Comparison of ENCODE assay signal across 22 cellular contexts in genomic region chr5:123350744-123351143, GRCh38.
A peak's percentile ranks its signal among the peaks of the same experiment; 100 is the strongest.
DNase-seq lines count a peak whose midpoint lies in the region; ATAC-seq, FAIRE-seq and TF ChIP-seq lines count a peak whose summit lies in the region.
"Had no signal": no experiment of that assay in that cellular context is flagged by ENCODE, and none has a peak within 500 bp of the region (broad histone marks: within the 10 kb centered on the region; RNA-seq: fewer than 3 reads in every experiment).

No MANE protein-coding gene starts in this region.

- no peaks in the 10 kb centered on the region for H3K27me3 ChIP-seq in bronchial epithelial cell (ENCODE audit: control insufficient read depth, insufficient read depth, low read length)

- no peak for ATAC-seq in activated T-cell treated with anti-CD3 and anti-CD28 coated beads, Interleukin-2, amount 50 U/mL, for 72 hours (replicated peaks in 1 of 2)
- ATAC-seq in HG03457 (IDR thresholded peaks at IDR 0.05; ENCODE audit: unreplicated experiment): no peak
- ATAC-seq: A549 had no signal

- peak overlapping the region; percentile 63 for H3K27ac Mint-ChIP-seq in activated T-cell treated with anti-CD3 and anti-CD28 coated beads, Interleukin-2, amount 50 U/mL, for 72 hours
- H3K27ac Mint-ChIP-seq in activated T-cell treated with anti-CD3 and anti-CD28 coated beads, Interleukin-2, amount 50 U/mL, for 24 hours: no peak overlapping the region
- H3K27ac Mint-ChIP-seq: CD4-positive, alpha-beta T cell had no signal

- TF ChIP-seq CTCF in bronchial epithelial cell (IDR thresholded peaks at IDR 0.05; ENCODE audit: insufficient read depth, low read length, severe bottlenecking): no peak

- H3K36me3 ChIP-seq in bronchial epithelial cell (ENCODE audit: control insufficient read depth, insufficient read depth, low read length): peaks cover 2% of the 10 kb centered on the region

- no peaks in the 10 kb centered on the region for H3K4me1 Mint-ChIP-seq in activated T-cell treated with anti-CD3 and anti-CD28 coated beads, Interleukin-2, amount 50 U/mL, for 72 hours (ENCODE audit: low read depth)
- H3K4me1 Mint-ChIP-seq in activated T-cell treated with anti-CD3 and anti-CD28 coated beads, Interleukin-2, amount 50 U/mL, for 24 hours (ENCODE audit: low read depth): no peaks in the 10 kb centered on the region

- no peaks in the 10 kb centered on the region for H3K27me3 Mint-ChIP-seq in activated T-cell treated with anti-CD3 and anti-CD28 coated beads, Interleukin-2, amount 50 U/mL, for 72 hours (ENCODE audit: low read depth)
- H3K27me3 Mint-ChIP-seq in activated T-cell treated with anti-CD3 and anti-CD28 coated beads, Interleukin-2, amount 50 U/mL, for 24 hours: no peaks in the 10 kb centered on the region
- H3K27me3 Mint-ChIP-seq: CD4-positive, alpha-beta T cell had no signal

- FAIRE-seq in bronchial epithelial cell (lab: Jason Lieb, UNC): no peak
- FAIRE-seq: A549, GM12891, GM18507 had no signal

- H3K36me3 Mint-ChIP-seq in activated T-cell treated with anti-CD3 and anti-CD28 coated beads, Interleukin-2, amount 50 U/mL, for 72 hours (ENCODE audit: insufficient read depth in 2 of 2): peaks cover 2 to 4% of the 10 kb centered on the region in 2 donors
- peaks cover 50% of the 10 kb centered on the region for H3K36me3 Mint-ChIP-seq in activated T-cell treated with anti-CD3 and anti-CD28 coated beads, Interleukin-2, amount 50 U/mL, for 24 hours (ENCODE audit: low read depth)

- no peak overlapping the region for H3K4me3 ChIP-seq in bronchial epithelial cell (ENCODE audit: low read depth, low read length)
- H3K4me3 ChIP-seq: A549, SK-N-MC had no signal

- H3K9me3 Mint-ChIP-seq in activated T-cell treated with anti-CD3 and anti-CD28 coated beads, Interleukin-2, amount 50 U/mL, for 72 hours: no peaks in the 10 kb centered on the region
- no peaks in the 10 kb centered on the region for H3K9me3 Mint-ChIP-seq in activated T-cell treated with anti-CD3 and anti-CD28 coated beads, Interleukin-2, amount 50 U/mL, for 24 hours
- H3K9me3 Mint-ChIP-seq: CD4-positive, alpha-beta T cell had no signal

- DNase-seq in activated T-cell treated with anti-CD3 and anti-CD28 coated beads, Interleukin-2, amount 50 U/mL, for 72 hours: no peak
- DNase-seq in activated T-cell treated with anti-CD3 and anti-CD28 coated beads, Interleukin-2, amount 50 U/mL, for 24 hours: no peak
- DNase-seq in M059J (ENCODE audit: low read depth) (peak; percentile 1), bronchial epithelial cell (ENCODE audit: low read depth) (peak; percentile 22), NCI-H524 (lab: John Stamatoyannopoulos, UW) (no peak), OCI-M1 (lab: John Stamatoyannopoulos, UW) (no peak)
- DNase-seq: Caco-2; CD4-positive, alpha-beta T cell; GOT3; KG1; NCI-H1048; NCI-H1436 treated with DMSO at 0.1 percent for 48 hours; NCI-H2081; NCI-H226; NCI-H526 treated with DMSO at 0.1 percent for 48 hours; NK-92 treated with Interleukin-12 subunit alpha and Interleukin-12 subunit beta, amount 100 ng/mL, for 24 hours; SHP77 had no signal

- no peak overlapping the region for H3K4me3 Mint-ChIP-seq in activated T-cell treated with anti-CD3 and anti-CD28 coated beads, Interleukin-2, amount 50 U/mL, for 72 hours
- no peak overlapping the region for H3K4me3 Mint-ChIP-seq in activated T-cell treated with anti-CD3 and anti-CD28 coated beads, Interleukin-2, amount 50 U/mL, for 24 hours
- H3K4me3 Mint-ChIP-seq: CD4-positive, alpha-beta T cell had no signal

Comparison
In these comparisons a context has a peak if more than half of its experiments do, and no peak if none do; other contexts are left out.
1. DNase-seq: peak in M059J (single experiment) and bronchial epithelial cell (single experiment); none in activated T-cell treated with anti-CD3 and anti-CD28 coated beads, Interleukin-2, amount 50 U/mL, for 72 hours (0 of 2), activated T-cell treated with anti-CD3 and anti-CD28 coated beads, Interleukin-2, amount 50 U/mL, for 24 hours (single experiment), NCI-H524 (0 of 2) and OCI-M1 (single experiment).